ENCODE assay signal across 1 cellular context in genomic region chr12:121229879-121230537, GRCh38.
TF ChIP-seq lines count a peak whose summit lies in the region.
"Not testable (repeated sequence)": the region's sequence is repeated elsewhere in the genome, so short reads cannot be mapped to it uniquely, and the experiment has no call there.

No MANE protein-coding gene starts in this region.

TF ChIP-seq in K562, 482 proteins besides CTCF, POLR2A, EP300 and RAD21 (continued from another document):
- TF ChIP-seq DEAF1 (CRISPR knock-in tag; IDR thresholded peaks at IDR 0.05) (peak; percentile 69), ZNF384 (IDR thresholded peaks at IDR 0.05; ENCODE audit: low read depth, low read length) (peak; percentile 81), ATF3 (IDR thresholded peaks at IDR 0.05) (peak; percentile 16; the same call in 1 of the 2 replicates), ARID1B (IDR thresholded peaks at IDR 0.05) (0 out of 2 replicates have a peak, but pooled peaks have one; percentile 22), STAG1 (CRISPR knock-in tag; IDR thresholded peaks at IDR 0.05; ENCODE audit: borderline replicate concordance) (peak; percentile 65), E2F1 (CRISPR knock-in tag; IDR thresholded peaks at IDR 0.05) (peak; percentile 39; the same call in 1 of the 2 replicates), DACH1 (IDR thresholded peaks at IDR 0.05; ENCODE audit: partially characterized antibody) (peak; percentile 13), MBD1 (CRISPR knock-in tag; IDR thresholded peaks at IDR 0.05) (peak; percentile 14; the same call in 1 of the 2 replicates), JUND (IDR thresholded peaks at IDR 0.05; ENCODE audit: borderline replicate concordance, low read depth, low read length) (0 out of 2 replicates have a peak, but pooled peaks have one; percentile 22), TFAP4 (CRISPR knock-in tag; IDR thresholded peaks at IDR 0.05; ENCODE audit: borderline replicate concordance) (peak; percentile 14; the same call in 1 of the 2 replicates), RCOR1 (IDR thresholded peaks at IDR 0.05; ENCODE audit: borderline replicate concordance in 1 of 2, low read depth in 2 of 2, low read length in 2 of 2) (0 out of 4 replicates have a peak, but pooled peaks of 1 of the 2 experiments have one; percentile 11), CTCFL (IDR thresholded peaks at IDR 0.05; ENCODE audit: borderline replicate concordance, insufficient read depth, low read depth, low read length, poor library complexity, severe bottlenecking) (peak; percentile 78), NUFIP1 (IDR thresholded peaks at IDR 0.05; ENCODE audit: partially characterized antibody) (peak; percentile 20)
- not testable (repeated sequence) for TF ChIP-seq ATF3 (CRISPR knock-in tag; conservative IDR thresholded peaks at IDR 0.05); JUND (tag; IDR thresholded peaks at IDR 0.05; ENCODE audit: borderline replicate concordance, low read depth, low read length)
